ENCODE assay signal across 8 cellular contexts in genomic region chr19:49018388-49019241, GRCh38. TPM values are rescaled to one million over a fixed set of nuclear protein-coding genes. Genes with fewer than 3 reads are reported as not detected.
A peak's percentile ranks its signal among the peaks of the same experiment; 100 is the strongest.
DNase-seq lines count a peak whose midpoint lies in the region; ATAC-seq, FAIRE-seq and TF ChIP-seq lines count a peak whose summit lies in the region.
"Not testable (repeated sequence)": the region's sequence is repeated elsewhere in the genome, so short reads cannot be mapped to it uniquely, and the experiment has no call there.

No MANE protein-coding gene starts in this region.

- not testable (repeated sequence) for H3K9me3 ChIP-seq in A673 (ENCODE audit: low read depth, low read length, poor library complexity, severe bottlenecking); mucosa of stomach (ENCODE audit: control insufficient read depth, low read length); smooth muscle cell (replicated peaks; ENCODE audit: low read depth)

- POLR2A ChIA-PET in A673 (lab: Charles Lee; ENCODE audit: low non-redundant PET): not testable (repeated sequence)
- POLR2A ChIA-PET in activated CD8-positive, alpha-beta T cell treated with anti-CD3 and anti-CD28 coated beads for 36 hours (lab: Charles Lee): interaction anchor here (1.5 to 2.4 kb wide), 4 partner anchors 12 to 68 kb away, joined by 4 to 8 read pairs (median 6); partner anchors contain the start of genes GYS1 and RUVBL2

- peak overlapping the region; percentile 55 for H3K4me3 Mint-ChIP-seq in activated CD8-positive, alpha-beta T cell treated with anti-CD3 and anti-CD28 coated beads for 36 hours

- not testable (repeated sequence) for H3K27me3 Mint-ChIP-seq in activated CD8-positive, alpha-beta T cell treated with anti-CD3 and anti-CD28 coated beads for 36 hours

- H3F3A ChIP-seq in smooth muscle cell (ENCODE audit: low read depth): not testable (repeated sequence)

- TF ChIP-seq CTCF in A673 (conservative IDR thresholded peaks at IDR 0.05; ENCODE audit: low read depth, low read length); activated CD8-positive, alpha-beta T cell treated with anti-CD3 and anti-CD28 coated beads for 36 hours (IDR thresholded peaks at IDR 0.05); cardiac fibroblast (IDR thresholded peaks at IDR 0.05; ENCODE audit: low read depth, low read length); smooth muscle cell (IDR thresholded peaks at IDR 0.05; ENCODE audit: borderline replicate concordance, insufficient read depth, poor library complexity, severe bottlenecking): not testable (repeated sequence)

- FAIRE-seq in GM12891 (lab: Jason Lieb, UNC): peak; percentile 13

- peaks cover 10% of the 10 kb centered on the region for H3K36me3 Mint-ChIP-seq in activated CD8-positive, alpha-beta T cell treated with anti-CD3 and anti-CD28 coated beads for 36 hours (ENCODE audit: low read depth)

- H3K9ac ChIP-seq in mucosa of stomach (ENCODE audit: low read length): peak overlapping the region; percentile 34
- not testable (repeated sequence) for H3K9ac ChIP-seq in smooth muscle cell (ENCODE audit: low read depth)

- WGBS in smooth muscle cell (ENCODE audit: low lambda C conversion rate): 52% methylated on average over 44 of the region's 50 CpGs

- H3K4me1 ChIP-seq in A673 (ENCODE audit: insufficient read depth, low read length, poor library complexity, severe bottlenecking) (peaks cover 15% of the 10 kb centered on the region), mucosa of stomach (ENCODE audit: control insufficient read depth, insufficient read depth, low read length) (peaks cover 15% of the 10 kb centered on the region)
- not testable (repeated sequence) for H3K4me1 ChIP-seq in smooth muscle cell (ENCODE audit: low read depth)

- H3K27ac Mint-ChIP-seq in activated CD8-positive, alpha-beta T cell treated with anti-CD3 and anti-CD28 coated beads for 36 hours: peak overlapping the region; percentile 36

- TF ChIP-seq POLR2A in GM12891 (IDR thresholded peaks at IDR 0.05; ENCODE audit: low read depth, low read length): not testable (repeated sequence)

- H3K4me1 Mint-ChIP-seq in activated CD8-positive, alpha-beta T cell treated with anti-CD3 and anti-CD28 coated beads for 36 hours (ENCODE audit: low read depth): peaks cover 30% of the 10 kb centered on the region

- not testable (repeated sequence) for H3K27me3 ChIP-seq in A673 (replicated peaks; ENCODE audit: insufficient read depth, low read depth, low read length, poor library complexity); smooth muscle cell (ENCODE audit: low read depth)
- peaks cover 31% of the 10 kb centered on the region for H3K27me3 ChIP-seq in mucosa of stomach (ENCODE audit: control insufficient read depth, insufficient read depth, low read length)

- DNase-seq in A673 (ENCODE audit: low spot score) (peak; percentile 36), NCI-H82 (lab: John Stamatoyannopoulos, UW) (peak; percentile 40), left cardiac atrium (peak; percentile 41)
- DNase-seq in GM12891 (ENCODE audit: insufficient read length, low spot score); cardiac fibroblast (ENCODE audit: low read depth in 2 of 2); smooth muscle cell (lab: John Stamatoyannopoulos, UW; ENCODE audit: unreplicated experiment): not testable (repeated sequence)
- DNase-seq in activated CD8-positive, alpha-beta T cell treated with anti-CD3 and anti-CD28 coated beads for 36 hours: peak; percentile 33

- BruUV-seq in A673 (replicated peaks; lab: Mats Ljungman, UMichigan): not testable (repeated sequence)

- H4K20me1 ChIP-seq in smooth muscle cell (ENCODE audit: low read depth): not testable (repeated sequence)

- peak; percentile 19 for ATAC-seq in activated CD8-positive, alpha-beta T cell treated with anti-CD3 and anti-CD28 coated beads for 36 hours
- peak; percentile 19 to 35 for ATAC-seq in left cardiac atrium

- H2AFZ ChIP-seq in smooth muscle cell (ENCODE audit: low read depth): not testable (repeated sequence)

- H3K4me3 ChIP-seq in A673 (ENCODE audit: low read depth, low read length, poor library complexity, severe bottlenecking) (peak overlapping the region; percentile 49), cardiac fibroblast (replicated peaks in 1 of 2; ENCODE audit: low read depth in 2 of 2, low read length in 2 of 2) (peak overlapping the region; percentile 22 to 45), mucosa of stomach (ENCODE audit: low read length) (peak overlapping the region; percentile 3), smooth muscle cell (peak overlapping the region; percentile 46)

- H3K9me3 Mint-ChIP-seq in activated CD8-positive, alpha-beta T cell treated with anti-CD3 and anti-CD28 coated beads for 36 hours: not testable (repeated sequence)

- H3K36me3 ChIP-seq in A673 (ENCODE audit: insufficient read depth, low read length, poor library complexity, severe bottlenecking); mucosa of stomach (ENCODE audit: control insufficient read depth, insufficient read depth, low read length); smooth muscle cell (ENCODE audit: low read depth): not testable (repeated sequence)

- CTCF ChIA-PET in A673 (lab: Charles Lee): interaction anchor here (1.4 to 1.7 kb wide), 2 partner anchors 19 to 25 kb away, joined by 3 to 10 read pairs; partner anchors contain the start of genes GYS1 and RUVBL2
- CTCF ChIA-PET in activated CD8-positive, alpha-beta T cell treated with anti-CD3 and anti-CD28 coated beads for 36 hours (lab: Charles Lee): interaction anchor here (0.8 to 3.3 kb wide), 6 partner anchors 19 to 181 kb away, joined by 3 to 17 read pairs (median 4); partner anchors contain the start of genes GYS1 and RUVBL2

- H3K4me2 ChIP-seq in smooth muscle cell: peak overlapping the region; percentile 95

- H3K79me2 ChIP-seq in smooth muscle cell (ENCODE audit: low read depth): not testable (repeated sequence)

- H3K27ac ChIP-seq in A673 (ENCODE audit: low read depth, low read length, poor library complexity, severe bottlenecking); smooth muscle cell (ENCODE audit: low read depth): not testable (repeated sequence)

- intact Hi-C loops in A673 (cut with micrococcal nuclease; ENCODE audit: unreplicated experiment); activated CD8-positive, alpha-beta T cell treated with anti-CD3 and anti-CD28 coated beads for 36 hours (cut with micrococcal nuclease); left cardiac atrium (cut with DNase I): not testable (repeated sequence)

RNA-seq across cellular contexts. Expression of gene LHB, which starts 1.7 kb away (rescaled TPM):
- total RNA-seq in A673 (2021): not detected in 2 replicates
- polyA plus RNA-seq in GM12891 (2012; ENCODE audit: low read depth, missing spikeins): not detected
- total RNA-seq in activated CD8-positive, alpha-beta T cell treated with anti-CD3 and anti-CD28 coated beads for 36 hours: not detected
- total RNA-seq in left cardiac atrium: under 1 TPM in 1 of 2 donors, not detected in 1; 0.55 TPM
- total RNA-seq in smooth muscle cell: not detected in 2 replicates
- 0.39 TPM in 1 of 2 replicates, not detected in the other for polyA plus RNA-seq in smooth muscle cell

RNA-seq across cellular contexts. Expression of gene CGB3, which starts 5.5 kb away (rescaled TPM):
- not detected in 2 replicates for total RNA-seq in A673 (2021)
- not detected for polyA plus RNA-seq in GM12891 (2012; ENCODE audit: low read depth, missing spikeins)
- not detected for total RNA-seq in activated CD8-positive, alpha-beta T cell treated with anti-CD3 and anti-CD28 coated beads for 36 hours
- not detected for total RNA-seq in left cardiac atrium
- not detected in 2 replicates for total RNA-seq in smooth muscle cell
- 0.45 and 1.8 TPM in 2 replicates for polyA plus RNA-seq in smooth muscle cell

RNA-seq across cellular contexts. Expression of gene CGB2, which starts 13.1 kb away (rescaled TPM):
- total RNA-seq in A673 (2021) (not detected in 2 replicates), left cardiac atrium (not detected), smooth muscle cell (2.3 TPM in 1 of 2 replicates, not detected in the other)
- polyA plus RNA-seq in GM12891 (2012; ENCODE audit: low read depth, missing spikeins): not detected
- not detected for total RNA-seq in activated CD8-positive, alpha-beta T cell treated with anti-CD3 and anti-CD28 coated beads for 36 hours
- 1.3 TPM in 1 of 2 replicates, not detected in the other for polyA plus RNA-seq in smooth muscle cell

RNA-seq across cellular contexts. Expression of gene CGB1, which starts 18.1 kb away (rescaled TPM):
- total RNA-seq in A673 (2021): not detected in 2 replicates
- polyA plus RNA-seq in GM12891 (2012; ENCODE audit: low read depth, missing spikeins): not detected
- not detected for total RNA-seq in activated CD8-positive, alpha-beta T cell treated with anti-CD3 and anti-CD28 coated beads for 36 hours
- not detected for total RNA-seq in left cardiac atrium
- not detected in 2 replicates for total RNA-seq in smooth muscle cell
- polyA plus RNA-seq in smooth muscle cell: not detected in 2 replicates

RNA-seq across cellular contexts. Expression of gene RUVBL2, which starts 24.9 kb away (rescaled TPM):
- total RNA-seq in A673 (2021) (227 and 241 TPM in 2 replicates), left cardiac atrium (10 to 100 TPM; 39.3 to 50.0 TPM), smooth muscle cell (74.3 and 89.4 TPM in 2 replicates)
- polyA plus RNA-seq in GM12891 (2012; ENCODE audit: low read depth, missing spikeins): 104 TPM
- total RNA-seq in activated CD8-positive, alpha-beta T cell treated with anti-CD3 and anti-CD28 coated beads for 36 hours: 100 to 1,000 TPM; 175 to 176 TPM
- polyA plus RNA-seq in smooth muscle cell: 117 and 123 TPM in 2 replicates
